Comparison of ENCODE assay signal across 19 cellular contexts in the genomic region with DNA sequence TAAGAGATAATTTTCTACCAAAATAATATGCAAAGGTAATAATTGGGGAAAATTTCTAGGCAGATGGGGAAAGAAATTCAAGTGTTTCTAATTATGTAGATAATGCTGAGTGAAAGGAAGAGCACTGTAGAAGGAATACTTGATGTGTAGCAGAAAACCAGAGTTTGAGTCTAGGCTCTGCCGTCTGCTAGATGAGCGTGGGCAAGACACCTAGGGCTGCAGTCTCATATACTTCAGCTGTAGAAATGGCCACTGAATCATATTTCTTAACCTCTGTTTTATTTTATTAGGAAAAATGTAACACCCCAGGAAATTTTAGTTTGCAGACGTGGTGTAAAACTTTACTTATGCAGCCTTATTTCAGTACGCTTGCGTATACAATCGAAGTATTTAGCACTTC. TPM values are rescaled to one million over a fixed set of nuclear protein-coding genes. Genes with fewer than 3 reads are reported as not detected.
DNase-seq lines count a peak whose midpoint lies in the region; ATAC-seq and TF ChIP-seq lines count a peak whose summit lies in the region.
"Had no signal": no experiment of that assay in that cellular context is flagged by ENCODE, and none has a peak within 500 bp of the region (broad histone marks: within the 10 kb centered on the region; RNA-seq: fewer than 3 reads in every experiment).

No MANE protein-coding gene starts in this region.

- no peak overlapping the region for H2BK12ac ChIP-seq in H9 (ENCODE audit: insufficient read length, low read depth, low read length)

- H3K27me3 Mint-ChIP-seq in H9 (ENCODE audit: low read depth) (no peaks in the 10 kb centered on the region), osteocyte (ENCODE audit: unreplicated experiment) (no peaks in the 10 kb centered on the region)
- H3K27me3 Mint-ChIP-seq: activated naive CD4-positive, alpha-beta T cell treated with anti-CD3 and anti-CD28 coated beads, Interleukin-2, amount 50 U/mL, for 24 hours; activated T-cell treated with anti-CD3 and anti-CD28 coated beads, Interleukin-2, amount 50 U/mL, for 24 hours had no signal

- no peak overlapping the region for H3K4me2 ChIP-seq in H9 (ENCODE audit: insufficient read depth, insufficient read length, low read length)
- H3K4me2 ChIP-seq: KMS-11 had no signal

- no peak overlapping the region for H4K91ac ChIP-seq in H9 (ENCODE audit: insufficient read length, low read depth, low read length)

- H4K8ac ChIP-seq in H9 (replicated peaks; ENCODE audit: insufficient read length, low read depth, low read length) = no peak overlapping the region

- H3K9ac ChIP-seq in H9 (ENCODE audit: extremely low read depth, insufficient read length, low read length) (no peak overlapping the region), SK-N-MC (ENCODE audit: insufficient read length) (no peak overlapping the region)
- H3K9ac ChIP-seq: KMS-11 had no signal

- no peak for TF ChIP-seq CTCF in H9 (conservative IDR thresholded peaks at IDR 0.05)
- TF ChIP-seq CTCF in esophagus squamous epithelium (IDR thresholded peaks at IDR 0.05) = no peak
- TF ChIP-seq CTCF in osteocyte (IDR thresholded peaks at IDR 0.05) = no peak

- H3K18ac ChIP-seq in H9 (ENCODE audit: insufficient read length, low read depth, low read length) = no peak overlapping the region

- H3K36me3 Mint-ChIP-seq in H9 (ENCODE audit: insufficient read depth in 1 of 3, low read depth in 3 of 3) (peaks cover 8 to 11% (median 10%) of the 10 kb centered on the region in 3 experiments), osteocyte (ENCODE audit: unreplicated experiment) (peaks cover 8% of the 10 kb centered on the region)

- H3K56ac ChIP-seq in H9 (ENCODE audit: insufficient read length, low read depth, low read length) = no peak overlapping the region

- H3K4me3 ChIP-seq in SK-N-MC = peak overlapping the region; percentile 56
- H3K4me3 ChIP-seq in esophagus squamous epithelium = no peak overlapping the region
- H3K4me3 ChIP-seq: skin epidermis had no signal

- intact Hi-C loops in esophagus squamous epithelium (cut with DNase I) = no loop called here

- peaks cover under 1% of the 10 kb centered on the region for H3K9me3 ChIP-seq in H9 (ENCODE audit: control insufficient read depth, low read depth, low read length)
- H3K9me3 ChIP-seq in SK-N-MC (ENCODE audit: low read depth, low read length) = no peaks in the 10 kb centered on the region
- no peaks in the 10 kb centered on the region for H3K9me3 ChIP-seq in esophagus squamous epithelium

- no peak overlapping the region for H3K23ac ChIP-seq in H9 (ENCODE audit: insufficient read length, low read depth, low read length)

- H3K27ac Mint-ChIP-seq in H9 (peak overlapping the region; percentile 45 to 57 (median 54); a peak in 2 of 7 replicates), osteocyte (ENCODE audit: unreplicated experiment) (peak overlapping the region; percentile 90)
- H3K27ac Mint-ChIP-seq: activated CD4-positive, alpha-beta memory T cell treated with anti-CD3 and anti-CD28 coated beads, Interleukin-2, amount 10 ng/mL, durations not matched to agents 7 days and 5 days; activated naive CD4-positive, alpha-beta T cell treated with anti-CD3 and anti-CD28 coated beads, Interleukin-2, amount 50 U/mL, for 24 hours; activated T-cell treated with anti-CD3 and anti-CD28 coated beads, Interleukin-2, amount 50 U/mL, for 24 hours had no signal

- H2AFZ ChIP-seq in H9 (ENCODE audit: low read length) = no peak overlapping the region

- H3K27me3 ChIP-seq in H9 (ENCODE audit: insufficient read depth, low read length) (no peaks in the 10 kb centered on the region), esophagus squamous epithelium (no peaks in the 10 kb centered on the region)

- no peak overlapping the region for H3T11ph ChIP-seq in H9 (ENCODE audit: low read length)

- DNase-seq in H9 = no peak
- no peak for DNase-seq in SK-N-MC (ENCODE audit: low read depth, low spot score)
- no peak for DNase-seq in esophagus squamous epithelium (lab: John Stamatoyannopoulos, UW)
- no peak for DNase-seq in osteocyte (ENCODE audit: extremely low spot score, unreplicated experiment)
- DNase-seq in activated CD4-positive, CD25-positive, alpha-beta regulatory T cell treated with anti-CD3 and anti-CD28 coated beads, Interleukin-2, amount 50 U/mL, for 72 hours = no peak
- DNase-seq in putamen (ENCODE audit: low spot score) = no peak
- DNase-seq in inferior parietal cortex (ENCODE audit: extremely low spot score) = no peak
- DNase-seq: activated CD4-positive, alpha-beta memory T cell treated with anti-CD3 and anti-CD28 coated beads, Interleukin-2, amount 10 ng/mL, durations not matched to agents 7 days and 5 days; activated T-cell treated with anti-CD3 and anti-CD28 coated beads, Interleukin-2, amount 50 U/mL, for 24 hours; DMS 273 treated with DMSO at 0.1 percent for 48 hours; NCI-H1105; NCI-H526 treated with DMSO at 0.1 percent for 48 hours; nucleus accumbens had no signal

- no peaks in the 10 kb centered on the region for H4K20me1 ChIP-seq in H9 (ENCODE audit: control insufficient read depth, insufficient read depth, insufficient read length)

- H3K4me1 ChIP-seq in H9 (ENCODE audit: insufficient read depth, low read length) = no peaks in the 10 kb centered on the region
- H3K4me1 ChIP-seq in esophagus squamous epithelium = peaks cover 4 to 30% (median 10%) of the 10 kb centered on the region in 3 donors

- TF ChIP-seq POLR2A in esophagus squamous epithelium (IDR thresholded peaks at IDR 0.05) = no peak

- H4K5ac ChIP-seq in H9 (ENCODE audit: insufficient read length, low read depth, low read length) = no peak overlapping the region

- no peak for ATAC-seq in HG02610 (IDR thresholded peaks at IDR 0.05; ENCODE audit: unreplicated experiment)

- H3K9me3 Mint-ChIP-seq in H9 (peaks cover 8 to 11% of the 10 kb centered on the region in 2 experiments), osteocyte (ENCODE audit: unreplicated experiment) (peaks cover 8% of the 10 kb centered on the region)
- H3K9me3 Mint-ChIP-seq: activated CD4-positive, alpha-beta memory T cell treated with anti-CD3 and anti-CD28 coated beads, Interleukin-2, amount 10 ng/mL, durations not matched to agents 7 days and 5 days; activated naive CD4-positive, alpha-beta T cell treated with anti-CD3 and anti-CD28 coated beads, Interleukin-2, amount 50 U/mL, for 24 hours; activated T-cell treated with anti-CD3 and anti-CD28 coated beads, Interleukin-2, amount 50 U/mL, for 24 hours had no signal

- WGBS in H9 (ENCODE audit: extremely low coverage, insufficient read length, low lambda C conversion rate) = no CpG with 5 or more reads among the region's 6 CpGs
- 75 to 85% methylated on average over 6 of the region's 6 CpGs for WGBS in esophagus squamous epithelium, 2 donors

- H3K14ac ChIP-seq in H9 (ENCODE audit: insufficient read depth, low read length) = no peak overlapping the region

- no peaks in the 10 kb centered on the region for H3K23me2 ChIP-seq in H9 (ENCODE audit: insufficient read length, low read depth, low read length, poor library complexity, severe bottlenecking)

- no peak overlapping the region for H2BK120ac ChIP-seq in H9 (ENCODE audit: low read depth, low read length, poor library complexity, severe bottlenecking)

- H3K4me3 Mint-ChIP-seq in H9 = no peak overlapping the region
- no peak overlapping the region for H3K4me3 Mint-ChIP-seq in osteocyte (ENCODE audit: unreplicated experiment)
- H3K4me3 Mint-ChIP-seq: activated CD4-positive, alpha-beta memory T cell treated with anti-CD3 and anti-CD28 coated beads, Interleukin-2, amount 10 ng/mL, durations not matched to agents 7 days and 5 days; activated naive CD4-positive, alpha-beta T cell treated with anti-CD3 and anti-CD28 coated beads, Interleukin-2, amount 50 U/mL, for 24 hours; activated T-cell treated with anti-CD3 and anti-CD28 coated beads, Interleukin-2, amount 50 U/mL, for 24 hours; brain had no signal

- no peak overlapping the region for H2BK15ac ChIP-seq in H9 (ENCODE audit: low read depth, low read length)

- H2AK5ac ChIP-seq in H9 (ENCODE audit: insufficient read length, low read length) = no peak overlapping the region

- no peak overlapping the region for H3K27ac ChIP-seq in H9 (ENCODE audit: insufficient read length, low read depth, low read length)
- H3K27ac ChIP-seq in SK-N-MC = peak overlapping the region; percentile 91
- H3K27ac ChIP-seq in esophagus squamous epithelium = peak overlapping the region in 3 of 4 donors; percentile 66 to 86 (median 67)
- H3K27ac ChIP-seq: KMS-11, VCaP had no signal

- H3K79me2 ChIP-seq in H9 (ENCODE audit: insufficient read depth, low read length) = no peaks in the 10 kb centered on the region

- no peak overlapping the region for H2BK5ac ChIP-seq in H9 (ENCODE audit: insufficient read length, low read length)

- H3K79me1 ChIP-seq in H9 (ENCODE audit: insufficient read depth, low read depth, low read length, poor library complexity, severe bottlenecking) = no peaks in the 10 kb centered on the region

- no peak overlapping the region for H3K4ac ChIP-seq in H9 (ENCODE audit: low read depth, low read length)

- H3K36me3 ChIP-seq in SK-N-MC (ENCODE audit: insufficient read depth, low read length) (no peaks in the 10 kb centered on the region), esophagus squamous epithelium (no peaks in the 10 kb centered on the region)

- H2BK20ac ChIP-seq in H9 (ENCODE audit: low read depth, low read length, poor library complexity, severe bottlenecking) = no peak overlapping the region

- H3K4me1 Mint-ChIP-seq in H9 (peaks cover 11 to 14% of the 10 kb centered on the region in 2 experiments), osteocyte (ENCODE audit: unreplicated experiment) (peaks cover 37% of the 10 kb centered on the region)

RNA-seq across cellular contexts. Expression of gene SLC38A2, which starts 59.8 kb away (rescaled TPM):
- total RNA-seq in H9 (2021) (421 and 453 TPM in 2 replicates), esophagus squamous epithelium (100 to 1,000 TPM; 242 to 468 (median 286) TPM), osteocyte (754 and 795 TPM in 2 replicates)
